ENCODE assay signal across 16 cellular contexts in genomic region chrX:20418809-20419208, GRCh38.
DNase-seq lines count a peak whose midpoint lies in the region; ATAC-seq and TF ChIP-seq lines count a peak whose summit lies in the region.
"Had no signal": no experiment of that assay in that cellular context is flagged by ENCODE, and none has a peak within 500 bp of the region (broad histone marks: within the 10 kb centered on the region; RNA-seq: fewer than 3 reads in every experiment).

No MANE protein-coding gene starts in this region.

- peak overlapping the region in 1 of 4 donors; percentile 2 for H3K4me3 Mint-ChIP-seq in IgD-negative memory B cell
- H3K4me3 Mint-ChIP-seq in naive thymus-derived CD4-positive, alpha-beta T cell: peak overlapping the region; percentile 14 to 77 (median 54)
- H3K4me3 Mint-ChIP-seq: dendritic cell treated with granulocyte-macrophage colony-stimulating factor and Interleukin-4, amounts not matched to agents 40 ng/mL and 50 ng/mL, for 4 days had no signal

- peaks cover 7 to 10% (median 9%) of the 10 kb centered on the region in 3 donors for H3K4me1 Mint-ChIP-seq in IgD-negative memory B cell
- H3K4me1 Mint-ChIP-seq in naive thymus-derived CD4-positive, alpha-beta T cell: peaks cover 18 to 65% (median 46%) of the 10 kb centered on the region in 7 donors

- H3K27me3 ChIP-seq in naive thymus-derived CD4-positive, alpha-beta T cell (ENCODE audit: control insufficient read depth in 2 of 2, insufficient read depth in 2 of 2, low read length in 2 of 2): no peaks in the 10 kb centered on the region
- no peaks in the 10 kb centered on the region for H3K27me3 ChIP-seq in A673 (replicated peaks; ENCODE audit: insufficient read depth, low read depth, low read length, poor library complexity)
- H3K27me3 ChIP-seq in upper lobe of right lung: no peaks in the 10 kb centered on the region
- H3K27me3 ChIP-seq: Peyer's patch, sigmoid colon had no signal

- TF ChIP-seq CTCF in A673 (conservative IDR thresholded peaks at IDR 0.05; ENCODE audit: low read depth, low read length) (no peak), upper lobe of right lung (IDR thresholded peaks at IDR 0.05) (no peak)

- peaks cover 2% of the 10 kb centered on the region for H3K36me3 Mint-ChIP-seq in IgD-negative memory B cell
- peaks cover 0 to 6% (median 0%) of the 10 kb centered on the region in 5 donors for H3K36me3 Mint-ChIP-seq in naive thymus-derived CD4-positive, alpha-beta T cell

- H3K36me3 ChIP-seq in naive thymus-derived CD4-positive, alpha-beta T cell (ENCODE audit: control insufficient read depth in 2 of 3, insufficient read depth in 3 of 3, low read length in 3 of 3): no peaks in the 10 kb centered on the region
- no peaks in the 10 kb centered on the region for H3K36me3 ChIP-seq in A673 (ENCODE audit: insufficient read depth, low read length, poor library complexity, severe bottlenecking)
- H3K36me3 ChIP-seq in upper lobe of right lung: no peaks in the 10 kb centered on the region
- H3K36me3 ChIP-seq: Peyer's patch, sigmoid colon had no signal

- BruUV-seq in A673 (replicated peaks; lab: Mats Ljungman, UMichigan): no TSS peak

- DNase-seq in naive thymus-derived CD4-positive, alpha-beta T cell: peak in 3 of 9 donors; percentile 8 to 17 (median 13)
- DNase-seq in A673 (ENCODE audit: low spot score): no peak
- DNase-seq in mucosa of gallbladder (ENCODE audit: low spot score): no peak
- DNase-seq in upper lobe of right lung: no peak
- no peak for DNase-seq in HUDEP-2 (lab: John Stamatoyannopoulos, UW; ENCODE audit: unreplicated experiment in 76 of 76)
- DNase-seq: activated T-cell treated with anti-CD3 and anti-CD28 coated beads, Interleukin-2, amount 50 U/mL, for 1 hour; hypothalamus; NCI-H1436 treated with DMSO at 0.1 percent for 48 hours; NCI-H526; sigmoid colon had no signal

- intact Hi-C loops in naive thymus-derived CD4-positive, alpha-beta T cell (cut with micrococcal nuclease): loop anchor here in 1 of 2 donors (1.0 kb wide), 1 partner anchor 8 kb away; no protein-coding TSS in a partner anchor
- intact Hi-C loops in A673 (cut with micrococcal nuclease; ENCODE audit: unreplicated experiment) (no loop called here), upper lobe of right lung (cut with DNase I) (no loop called here)

- peaks cover 8% of the 10 kb centered on the region for H3K27me3 Mint-ChIP-seq in IgD-negative memory B cell
- no peaks in the 10 kb centered on the region for H3K27me3 Mint-ChIP-seq in naive thymus-derived CD4-positive, alpha-beta T cell

- CTCF ChIA-PET in naive thymus-derived CD4-positive, alpha-beta T cell (lab: Charles Lee): no interaction called here
- CTCF ChIA-PET in A673 (lab: Charles Lee): no interaction called here

- POLR2A ChIA-PET in naive thymus-derived CD4-positive, alpha-beta T cell (lab: Charles Lee): interaction anchor here (0.7 to 1.5 kb wide), 5 partner anchors 15 to 166 kb away, joined by 3 to 5 read pairs (median 3); partner anchors contain the start of gene RPS6KA3
- POLR2A ChIA-PET in A673 (lab: Charles Lee; ENCODE audit: low non-redundant PET): no interaction called here

- peak overlapping the region in 2 of 3 donors; percentile 3 to 45 for H3K27ac Mint-ChIP-seq in IgD-negative memory B cell
- H3K27ac Mint-ChIP-seq in naive thymus-derived CD4-positive, alpha-beta T cell: peak overlapping the region in 8 of 9 donors; percentile 88 to 96 (median 94)
- H3K27ac Mint-ChIP-seq: dendritic cell treated with granulocyte-macrophage colony-stimulating factor and Interleukin-4, amounts not matched to agents 40 ng/mL and 50 ng/mL, for 4 days had no signal

- no peaks in the 10 kb centered on the region for H3K9me3 Mint-ChIP-seq in IgD-negative memory B cell
- H3K9me3 Mint-ChIP-seq in naive thymus-derived CD4-positive, alpha-beta T cell: peaks cover 0 to 11% (median 0%) of the 10 kb centered on the region in 11 donors
- H3K9me3 Mint-ChIP-seq: dendritic cell treated with granulocyte-macrophage colony-stimulating factor and Interleukin-4, amounts not matched to agents 40 ng/mL and 50 ng/mL, for 4 days had no signal

- no peaks in the 10 kb centered on the region for H3K9me3 ChIP-seq in naive thymus-derived CD4-positive, alpha-beta T cell (ENCODE audit: control insufficient read depth in 2 of 3, low read length in 3 of 3)
- H3K9me3 ChIP-seq in A673 (ENCODE audit: low read depth, low read length, poor library complexity, severe bottlenecking): no peaks in the 10 kb centered on the region
- no peaks in the 10 kb centered on the region for H3K9me3 ChIP-seq in upper lobe of right lung
- H3K9me3 ChIP-seq: Peyer's patch, sigmoid colon had no signal

- peaks cover 21 to 43% of the 10 kb centered on the region in 2 donors for H3K4me1 ChIP-seq in naive thymus-derived CD4-positive, alpha-beta T cell (ENCODE audit: control insufficient read depth in 2 of 2, insufficient read depth in 2 of 2, low read length in 2 of 2)
- H3K4me1 ChIP-seq in A673 (ENCODE audit: insufficient read depth, low read length, poor library complexity, severe bottlenecking) (peaks cover 7% of the 10 kb centered on the region), upper lobe of right lung (no peaks in the 10 kb centered on the region)
- H3K4me1 ChIP-seq: Peyer's patch, sigmoid colon had no signal

- no peak overlapping the region for H3K4me3 ChIP-seq in naive thymus-derived CD4-positive, alpha-beta T cell (ENCODE audit: low read length)
- no peak overlapping the region for H3K4me3 ChIP-seq in A673 (ENCODE audit: low read depth, low read length, poor library complexity, severe bottlenecking)
- H3K4me3 ChIP-seq in upper lobe of right lung: no peak overlapping the region
- H3K4me3 ChIP-seq: Peyer's patch, sigmoid colon had no signal

- ATAC-seq in GM18511 (IDR thresholded peaks at IDR 0.05; ENCODE audit: unreplicated experiment) (peak; percentile 29), GM21367 (IDR thresholded peaks at IDR 0.05; ENCODE audit: unreplicated experiment) (peak; percentile 11), upper lobe of right lung (no peak)
- peak; percentile 16 for ATAC-seq in naive thymus-derived CD4-positive, alpha-beta T cell

- peak overlapping the region; percentile 61 for H3K27ac ChIP-seq in naive thymus-derived CD4-positive, alpha-beta T cell (ENCODE audit: low read depth, low read length)
- H3K27ac ChIP-seq in A673 (ENCODE audit: low read depth, low read length, poor library complexity, severe bottlenecking): no peak overlapping the region
- no peak overlapping the region for H3K27ac ChIP-seq in upper lobe of right lung
- H3K27ac ChIP-seq: KMS-11, sigmoid colon had no signal
